ENCODE assay signal across 7 cellular contexts in genomic region chr3:117355566-117355965, GRCh38.
DNase-seq lines count a peak whose midpoint lies in the region; ATAC-seq and TF ChIP-seq lines count a peak whose summit lies in the region.

No MANE protein-coding gene starts in this region.

- H3K36me3 ChIP-seq in Panc1 (ENCODE audit: control insufficient read depth, insufficient read depth, low read length) (no peaks in the 10 kb centered on the region), iPS-20b (ENCODE audit: insufficient read depth, low read depth, low read length) (no peaks in the 10 kb centered on the region)

- H3K4me3 ChIP-seq in Panc1 (ENCODE audit: low read depth in 2 of 2, low read length in 2 of 2) (no peak overlapping the region), iPS-20b (ENCODE audit: low read length) (peak overlapping the region; percentile 52; the same call in 1 of the 2 replicates)

- H3K27ac ChIP-seq in Panc1 (ENCODE audit: low read length): no peak overlapping the region
- H3K27ac ChIP-seq in iPS-20b (ENCODE audit: low read length): no peak overlapping the region

- intact Hi-C loops in Panc1 (cut with micrococcal nuclease; ENCODE audit: unreplicated experiment): loop anchor here (10.0 kb wide), 1 partner anchor 341 kb away; no protein-coding TSS in a partner anchor

- no peaks in the 10 kb centered on the region for H3K4me1 ChIP-seq in Panc1 (ENCODE audit: control insufficient read depth, insufficient read depth, low read length)
- H3K4me1 ChIP-seq in iPS-20b (ENCODE audit: insufficient read depth, low read length): peaks cover 17% of the 10 kb centered on the region; the same call in 1 of the 2 replicates

- H3K9me3 ChIP-seq in Panc1 (ENCODE audit: control insufficient read depth, insufficient read depth, low read depth, low read length) (no peaks in the 10 kb centered on the region), iPS-20b (ENCODE audit: insufficient read depth, low read depth, low read length) (no peaks in the 10 kb centered on the region)

- no peak overlapping the region for H3K9ac ChIP-seq in iPS-20b (ENCODE audit: low read depth, low read length)

- in situ Hi-C loops in Panc1 (cut with HindIII; ENCODE audit: low pct_unique_long_range_greater_than_20kb, low sequenced_read_pairs): no loop called here

- POLR2A ChIA-PET in Panc1 (lab: Charles Lee): no interaction called here

- DNase-seq in Panc1 (ENCODE audit: low read depth, low spot score) (no peak), KG1 (lab: John Stamatoyannopoulos, UW) (no peak)

- H3K27me3 ChIP-seq in Panc1 (ENCODE audit: control insufficient read depth, insufficient read depth, low read length) (no peaks in the 10 kb centered on the region), iPS-20b (ENCODE audit: insufficient read depth, low read length) (no peaks in the 10 kb centered on the region)

- TF ChIP-seq CTCF in Panc1 (IDR thresholded peaks at IDR 0.05): peak; percentile 36; the same call in 1 of the 2 replicates

- CTCF ChIA-PET in Panc1 (lab: Charles Lee): no interaction called here

- BruUV-seq in Panc1 (replicated peaks; lab: Mats Ljungman, UMichigan): no TSS peak

- ATAC-seq in GM18498 (IDR thresholded peaks at IDR 0.05; ENCODE audit: unreplicated experiment) (peak; percentile 63), HG03565 (IDR thresholded peaks at IDR 0.05; ENCODE audit: unreplicated experiment) (peak; percentile 72), Panc1 (no peak), GM21447 (IDR thresholded peaks at IDR 0.05; ENCODE audit: unreplicated experiment) (no peak), HG02884 (IDR thresholded peaks at IDR 0.05; ENCODE audit: unreplicated experiment) (no peak)

Comparison
In these comparisons a context has a peak if more than half of its experiments do, and no peak if none do; other contexts are left out.
1. ATAC-seq: peak in GM18498 (single experiment) and HG03565 (single experiment); none in Panc1 (single experiment), GM21447 (single experiment) and HG02884 (single experiment).